In the genomic region with DNA sequence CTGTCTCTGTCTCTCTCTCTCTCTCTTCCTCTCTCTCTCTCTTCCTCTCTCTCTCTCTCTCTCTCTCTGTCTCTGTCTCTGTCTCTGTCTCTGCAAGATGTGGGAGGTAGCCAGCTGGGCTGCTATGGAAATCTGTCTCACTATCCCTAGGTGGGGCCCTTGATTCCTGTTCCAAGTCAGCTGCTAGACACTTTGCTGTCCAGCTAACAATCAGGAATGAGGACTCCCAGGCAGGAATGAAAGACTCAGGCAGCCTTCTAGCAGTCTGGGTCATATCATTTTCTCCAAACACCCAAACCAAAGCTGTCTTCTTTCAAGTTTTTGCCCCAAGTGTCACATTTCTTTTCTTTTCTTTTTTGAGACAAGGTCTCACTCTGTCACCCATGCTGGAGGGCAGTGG, we compare ENCODE assay signal across 22 cellular contexts. TPM values are rescaled to one million over a fixed set of nuclear protein-coding genes. Genes with fewer than 3 reads are reported as not detected.
"Had no signal": no experiment of that assay in that cellular context is flagged by ENCODE, and none has a peak within 500 bp of the region (broad histone marks: within the 10 kb centered on the region; RNA-seq: fewer than 3 reads in every experiment).

No MANE protein-coding gene starts in this region.

- H3K9me3 ChIP-seq: neutrophil, thoracic aorta had no signal

- H3K79me2 ChIP-seq: parathyroid adenoma had no signal

- H3K36me3 ChIP-seq: neutrophil, spleen, thoracic aorta had no signal

- H3K4me1 ChIP-seq: parathyroid adenoma, spleen had no signal

- DNase-seq: activated CD8-positive, alpha-beta memory T cell treated with anti-CD3 and anti-CD28 coated beads for 24 hours; activated CD8-positive, alpha-beta memory T cell treated with anti-CD3 and anti-CD28 coated beads, Interleukin-2, amount 50 U/mL, for 48 hours; activated effector memory CD4-positive, alpha-beta T cell treated with anti-CD3 and anti-CD28 coated beads, Interleukin-2, amount 50 U/mL, for 16 hours; activated T-cell treated with anti-CD3 and anti-CD28 coated beads, Interleukin-2, amount 50 U/mL, for 48 hours; effector CD8-positive, alpha-beta T cell; foreskin fibroblast; left cardiac atrium; natural killer cell; spleen; stimulated activated naive B cell treated with anti-CD40 and anti-IgM and Interleukin-4, amounts not matched to agents 10 μg/mL and 1 μg/mL and 100 μg/mL, for 72 hours had no signal

- H3K9ac ChIP-seq: parathyroid adenoma had no signal

- H2AFZ ChIP-seq: parathyroid adenoma had no signal

- H3K27ac ChIP-seq: neutrophil, parathyroid adenoma, spleen, thoracic aorta had no signal

- ATAC-seq: activated CD4-positive, CD25-positive, alpha-beta regulatory T cell treated with anti-CD3 and anti-CD28 coated beads, Interleukin-2, amount 50 U/mL, for 24 hours; activated naive CD4-positive, alpha-beta T cell treated with anti-CD3 and anti-CD28 coated beads, Interleukin-2, amount 50 U/mL, for 72 hours; esophagus mucosa; left cardiac atrium; natural killer cell; sciatic nerve; stimulated activated naive B cell treated with anti-CD40 and anti-IgM and Interleukin-4, amounts not matched to agents 10 μg/mL and 1 μg/mL and 100 μg/mL, for 72 hours had no signal

- H3K4me3 ChIP-seq: spleen, thoracic aorta had no signal

RNA-seq across cellular contexts. Expression of a gene that starts 23.2 kb away (rescaled TPM):
- total RNA-seq: activated naive CD4-positive, alpha-beta T cell treated with anti-CD3 and anti-CD28 coated beads, Interleukin-2, amount 50 U/mL, for 72 hours; esophagus mucosa; glomerular endothelial cell; left cardiac atrium; lower leg skin; mesenteric fat pad; natural killer cell; sciatic nerve; spleen; T-helper 1 cell treated with Interleukin-12 subunit alpha and Interleukin-12 subunit beta and Interleukin-4 antibody, amounts not matched to agents 30 ng/mL and 1 ng/mL, for 36 hours; ureter had no signal
- polyA plus RNA-seq: spleen had no signal
